ENCODE assay signal across 20 cellular contexts in the genomic region with DNA sequence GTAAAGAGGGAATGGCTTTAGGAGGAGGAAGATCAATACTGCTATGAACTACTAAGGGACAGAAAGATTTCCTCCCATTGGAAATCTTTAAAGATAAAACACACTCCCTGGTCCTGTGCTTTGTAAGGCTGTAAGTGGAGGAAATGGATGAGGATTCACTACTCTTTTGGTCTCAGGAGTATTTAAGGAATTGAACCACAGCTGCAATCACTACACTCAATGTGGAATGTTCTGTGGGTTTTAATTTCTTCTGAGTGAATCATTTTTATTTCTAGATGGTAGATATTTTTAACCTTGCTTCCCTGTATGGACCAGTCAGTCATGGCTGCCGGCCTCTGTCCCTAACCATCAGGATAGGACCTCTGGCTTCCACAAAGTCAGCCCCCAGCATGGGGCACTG.
DNase-seq lines count a peak whose midpoint lies in the region; ATAC-seq lines count a peak whose summit lies in the region.
"Had no signal": no experiment of that assay in that cellular context is flagged by ENCODE, and none has a peak within 500 bp of the region (broad histone marks: within the 10 kb centered on the region; RNA-seq: fewer than 3 reads in every experiment).

No MANE protein-coding gene starts in this region.

- H3K27me3 ChIP-seq in adipocyte (replicated peaks; ENCODE audit: control insufficient read depth, insufficient read depth, low read length): no peaks in the 10 kb centered on the region
- H3K27me3 ChIP-seq: Peyer's patch, transverse colon had no signal

- no peaks in the 10 kb centered on the region for H3K36me3 ChIP-seq in adipocyte (ENCODE audit: control insufficient read depth, insufficient read depth, low read length, severe bottlenecking)
- H3K36me3 ChIP-seq: transverse colon had no signal

- H3K4me1 ChIP-seq in adipocyte (ENCODE audit: control insufficient read depth, insufficient read depth, low read length): peaks cover 14% of the 10 kb centered on the region
- H3K4me1 ChIP-seq: Peyer's patch, transverse colon had no signal

- no peak for ATAC-seq in HG02981 (IDR thresholded peaks at IDR 0.05; ENCODE audit: unreplicated experiment)
- ATAC-seq: esophagus mucosa, left ventricle myocardium superior, right cardiac atrium had no signal

- peaks cover 2% of the 10 kb centered on the region for H3K9me3 ChIP-seq in adipocyte (ENCODE audit: control insufficient read depth, low read length)
- H3K9me3 ChIP-seq: transverse colon had no signal

- H3K4me3 ChIP-seq in adipocyte (ENCODE audit: low read length): no peak overlapping the region
- H3K4me3 ChIP-seq: Peyer's patch, transverse colon had no signal

- DNase-seq in GM03348 (ENCODE audit: low spot score) (peak; percentile 76), adipocyte (ENCODE audit: low read depth) (peak; percentile 41), iris pigment epithelial cell (ENCODE audit: low read depth) (peak; percentile 24), NCI-H2081 treated with DMSO at 0.1 percent for 48 hours (lab: John Stamatoyannopoulos, UW) (no peak), DMS 273 treated with DMSO at 0.1 percent for 48 hours (lab: John Stamatoyannopoulos, UW) (no peak), NCI-H2227 treated with DMSO at 0.1 percent for 48 hours (lab: John Stamatoyannopoulos, UW) (no peak)
- DNase-seq: caudate nucleus; CD4-positive, alpha-beta T cell; DMS53; left ventricle myocardium superior; MV-4-11; NCI-H2029; NCI-H446 treated with DMSO at 0.1 percent for 48 hours; occipital lobe; Peyer's patch; right cardiac atrium; stimulated activated naive CD4-positive, alpha-beta T cell treated with Interleukin-2 at 50 U/mL for 16 hours; transverse colon had no signal

- no peak overlapping the region for H3K9ac ChIP-seq in adipocyte (ENCODE audit: low read length)

Comparison
In these comparisons a context has a peak if more than half of its experiments do, and no peak if none do; other contexts are left out.
1. DNase-seq: peak in GM03348 (single experiment), adipocyte (single experiment) and iris pigment epithelial cell (single experiment); none in NCI-H2081 treated with DMSO at 0.1 percent for 48 hours (single experiment), DMS 273 treated with DMSO at 0.1 percent for 48 hours (single experiment) and NCI-H2227 treated with DMSO at 0.1 percent for 48 hours (single experiment).